3 cellular contexts compared by ENCODE assay signal in genomic region chr12:76238688-76239087, GRCh38.
TF ChIP-seq lines count a peak whose summit lies in the region.

No MANE protein-coding gene starts in this region.

TF ChIP-seq in GM23338, 12 proteins besides CTCF, POLR2A, EP300 and RAD21 (continues in another document):
- TF ChIP-seq ZNF462 (CRISPR knock-in tag; IDR thresholded peaks at IDR 0.05) (no peak), ZNF114 (CRISPR knock-in tag; IDR thresholded peaks at IDR 0.05) (no peak), CREB1 (CRISPR knock-in tag; IDR thresholded peaks at IDR 0.05; ENCODE audit: low read depth) (no peak), JUNB (IDR thresholded peaks at IDR 0.05; ENCODE audit: unreplicated experiment) (no peak), POLR2AphosphoS5 (IDR thresholded peaks at IDR 0.05; ENCODE audit: low read depth) (no peak), NANOG (IDR thresholded peaks at IDR 0.05; ENCODE audit: borderline replicate concordance) (no peak), EZH2 (IDR thresholded peaks at IDR 0.05; ENCODE audit: low read depth, unreplicated experiment) (no peak), STAT1 (IDR thresholded peaks at IDR 0.05; ENCODE audit: unreplicated experiment) (no peak)

TF ChIP-seq in K562, 482 proteins besides CTCF, POLR2A, EP300 and RAD21 (continued from another document):
- TF ChIP-seq, protein P1, sequence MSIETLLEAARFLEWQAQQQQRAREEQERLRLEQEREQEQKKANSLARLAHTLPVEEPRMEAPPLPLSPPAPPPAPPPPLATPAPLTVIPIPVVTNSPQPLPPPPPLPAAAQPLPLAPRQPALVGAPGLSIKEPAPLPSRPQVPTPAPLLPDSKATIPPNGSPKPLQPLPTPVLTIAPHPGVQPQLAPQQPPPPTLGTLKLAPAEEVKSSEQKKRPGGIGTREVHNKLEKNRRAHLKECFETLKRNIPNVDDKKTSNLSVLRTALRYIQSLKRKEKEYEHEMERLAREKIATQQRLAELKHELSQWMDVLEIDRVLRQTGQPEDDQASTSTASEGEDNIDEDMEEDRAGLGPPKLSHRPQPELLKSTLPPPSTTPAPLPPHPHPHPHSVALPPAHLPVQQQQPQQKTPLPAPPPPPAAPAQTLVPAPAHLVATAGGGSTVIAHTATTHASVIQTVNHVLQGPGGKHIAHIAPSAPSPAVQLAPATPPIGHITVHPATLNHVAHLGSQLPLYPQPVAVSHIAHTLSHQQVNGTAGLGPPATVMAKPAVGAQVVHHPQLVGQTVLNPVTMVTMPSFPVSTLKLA (conservative IDR thresholded peaks at IDR 0.05) = no peak
- no peak for TF ChIP-seq CSDE1 (IDR thresholded peaks at IDR 0.05)
TF ChIP-seq in K562: peak in this region for 0.

TF ChIP-seq in WTC11, 78 proteins besides CTCF, POLR2A, EP300 and RAD21 (continued from another document):
- TF ChIP-seq, protein P2, sequence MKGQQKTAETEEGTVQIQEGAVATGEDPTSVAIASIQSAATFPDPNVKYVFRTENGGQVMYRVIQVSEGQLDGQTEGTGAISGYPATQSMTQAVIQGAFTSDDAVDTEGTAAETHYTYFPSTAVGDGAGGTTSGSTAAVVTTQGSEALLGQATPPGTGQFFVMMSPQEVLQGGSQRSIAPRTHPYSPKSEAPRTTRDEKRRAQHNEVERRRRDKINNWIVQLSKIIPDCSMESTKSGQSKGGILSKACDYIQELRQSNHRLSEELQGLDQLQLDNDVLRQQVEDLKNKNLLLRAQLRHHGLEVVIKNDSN (CRISPR knock-in tag; IDR thresholded peaks at IDR 0.05) = no peak
- no peak for TF ChIP-seq JAZF1 (CRISPR knock-in tag; IDR thresholded peaks at IDR 0.05)
- no peak for TF ChIP-seq ETV6 (CRISPR knock-in tag; IDR thresholded peaks at IDR 0.05)
